1 cellular context compared by ENCODE assay signal in genomic region chr11:62787005-62787759, GRCh38.
TF ChIP-seq lines count a peak whose summit lies in the region.

TMEM179B (plus strand) TSS chr11:62787402; CDS start chr11:62787432, 30 bp downstream.

TF ChIP-seq in WTC11, 78 proteins besides CTCF, POLR2A, EP300 and RAD21 (continued from another document):
- peak; percentile 70 for TF ChIP-seq FOXP4 (CRISPR knock-in tag; IDR thresholded peaks at IDR 0.05)
- TF ChIP-seq ELF4 (CRISPR knock-in tag; IDR thresholded peaks at IDR 0.05; ENCODE audit: low read depth), result no peak
- no peak for TF ChIP-seq TEAD4 (CRISPR knock-in tag; IDR thresholded peaks at IDR 0.05)
- TF ChIP-seq STAT6 (CRISPR knock-in tag; conservative IDR thresholded peaks at IDR 0.05; ENCODE audit: low read depth), result 0 out of 2 replicates have a peak, but pooled peaks have one; percentile 67
- no peak for TF ChIP-seq MXD4 (CRISPR knock-in tag; IDR thresholded peaks at IDR 0.05; ENCODE audit: borderline replicate concordance)
- peak; percentile 98 for TF ChIP-seq SP1 (CRISPR knock-in tag; conservative IDR thresholded peaks at IDR 0.05)
- TF ChIP-seq AFF4 (CRISPR knock-in tag; IDR thresholded peaks at IDR 0.05; ENCODE audit: borderline replicate concordance), result peak; percentile 99
- peak; percentile 23; the same call in 1 of the 2 replicates for TF ChIP-seq TCF7 (CRISPR knock-in tag; IDR thresholded peaks at IDR 0.05; ENCODE audit: low read depth)
- no peak for TF ChIP-seq NR1H2 (CRISPR knock-in tag; IDR thresholded peaks at IDR 0.05)
- TF ChIP-seq HMGXB4 (CRISPR knock-in tag; IDR thresholded peaks at IDR 0.05), result peak; percentile 77; the same call in 1 of the 2 replicates
- TF ChIP-seq OVOL2 (CRISPR knock-in tag; IDR thresholded peaks at IDR 0.05; ENCODE audit: borderline replicate concordance), result no peak
- no peak for TF ChIP-seq ZNF512 (CRISPR knock-in tag; IDR thresholded peaks at IDR 0.05; ENCODE audit: borderline replicate concordance)
- TF ChIP-seq JUN (CRISPR knock-in tag; IDR thresholded peaks at IDR 0.05), result 0 out of 2 replicates have a peak, but pooled peaks have one; percentile 18
- 0 out of 2 replicates have a peak, but pooled peaks have one; percentile 37 for TF ChIP-seq NFATC4 (CRISPR knock-in tag; IDR thresholded peaks at IDR 0.05)
- TF ChIP-seq TEAD1 (CRISPR knock-in tag; IDR thresholded peaks at IDR 0.05), result peak; percentile 93
- TF ChIP-seq NFE2L1 (CRISPR knock-in tag; IDR thresholded peaks at IDR 0.05), result no peak
- TF ChIP-seq ZNF219 (CRISPR knock-in tag; IDR thresholded peaks at IDR 0.05; ENCODE audit: borderline replicate concordance), result no peak
- peak; percentile 91 for TF ChIP-seq KAT7 (CRISPR knock-in tag; IDR thresholded peaks at IDR 0.05; ENCODE audit: borderline replicate concordance)
- 0 out of 2 replicates have a peak, but pooled peaks have one; percentile 24 for TF ChIP-seq ZMAT4 (CRISPR knock-in tag; IDR thresholded peaks at IDR 0.05)
- TF ChIP-seq ZNF425 (CRISPR knock-in tag; conservative IDR thresholded peaks at IDR 0.05), result no peak
- TF ChIP-seq ZNF416 (CRISPR knock-in tag; IDR thresholded peaks at IDR 0.05), result peak; percentile 59; the same call in 1 of the 2 replicates
- TF ChIP-seq GTF2I (CRISPR knock-in tag; conservative IDR thresholded peaks at IDR 0.05), result no peak
- peak; percentile 11; the same call in 1 of the 2 replicates for TF ChIP-seq ZNF121 (CRISPR knock-in tag; IDR thresholded peaks at IDR 0.05)
- peak; percentile 76 for TF ChIP-seq PRRX2 (CRISPR knock-in tag; IDR thresholded peaks at IDR 0.05)
- peak; percentile 92 for TF ChIP-seq IRF1 (CRISPR knock-in tag; IDR thresholded peaks at IDR 0.05)
- TF ChIP-seq GRHL2 (CRISPR knock-in tag; IDR thresholded peaks at IDR 0.05; ENCODE audit: insufficient replicate concordance, severe bottlenecking), result no peak
- TF ChIP-seq FOXP1 (CRISPR knock-in tag; IDR thresholded peaks at IDR 0.05; ENCODE audit: borderline replicate concordance), result peak; percentile 94
- TF ChIP-seq JAZF1 (CRISPR knock-in tag; IDR thresholded peaks at IDR 0.05), result no peak
